ENCODE assay signal across 11 cellular contexts in the genomic region with DNA sequence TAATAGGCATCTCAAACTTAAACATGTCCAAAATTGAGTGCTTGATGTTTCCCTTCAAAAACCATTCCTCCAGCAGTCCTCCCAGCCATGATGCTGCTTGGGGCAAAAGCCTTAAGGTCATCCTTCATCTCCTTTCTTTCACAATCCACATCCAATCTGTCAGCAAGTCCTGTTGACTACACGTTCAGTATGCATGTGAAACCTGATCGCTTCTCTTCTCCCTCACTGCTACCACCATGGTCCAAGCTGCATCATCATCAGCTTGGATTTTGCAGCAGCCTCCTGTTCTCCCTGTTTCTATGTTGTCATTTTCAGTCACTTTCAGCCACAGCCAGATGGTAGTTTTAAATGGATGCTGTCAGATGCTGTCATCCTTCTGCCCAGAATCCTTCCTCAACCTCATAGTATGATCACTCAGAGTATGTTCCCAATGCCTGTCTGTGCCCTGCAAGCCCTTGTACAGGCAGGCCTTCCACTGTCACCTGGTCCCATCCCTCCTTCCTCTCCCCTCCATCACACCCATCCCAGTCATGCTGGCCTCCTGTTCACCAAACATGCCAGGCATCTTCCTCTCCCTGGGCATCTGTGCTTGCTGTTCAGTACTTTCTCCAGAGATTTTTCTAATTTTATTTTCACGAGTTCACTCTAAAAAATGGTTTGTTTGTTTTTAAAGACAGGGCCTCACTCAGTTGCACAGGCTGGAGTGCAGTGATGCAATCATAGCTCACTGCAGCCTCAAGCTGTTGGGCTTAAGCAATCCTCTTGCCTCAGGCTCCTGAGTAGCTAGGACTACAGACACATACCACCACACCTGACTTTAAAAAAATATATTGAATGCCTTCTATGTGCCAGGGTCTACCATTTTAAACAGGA.
DNase-seq lines count a peak whose midpoint lies in the region; ATAC-seq lines count a peak whose summit lies in the region.
"Had no signal": no experiment of that assay in that cellular context is flagged by ENCODE, and none has a peak within 500 bp of the region (broad histone marks: within the 10 kb centered on the region; RNA-seq: fewer than 3 reads in every experiment).

No MANE protein-coding gene starts in this region.

- H3K36me3 Mint-ChIP-seq in CD8-positive, alpha-beta memory T cell, result no peaks in the 10 kb centered on the region

- POLR2A ChIA-PET in CD8-positive, alpha-beta memory T cell (lab: Charles Lee), result no interaction called here

- no peak overlapping the region for H3K4ac ChIP-seq in mesendoderm (ENCODE audit: low read depth, low read length)

- no peak overlapping the region for H3K23ac ChIP-seq in mesendoderm (ENCODE audit: low read length)

- H4K8ac ChIP-seq in mesendoderm (ENCODE audit: low read depth, low read length), result no peak overlapping the region

- no peak for ATAC-seq in HG03342 (IDR thresholded peaks at IDR 0.05; ENCODE audit: unreplicated experiment)
- ATAC-seq: activated CD8-positive, alpha-beta T cell treated with anti-CD3 and anti-CD28 coated beads for 36 hours had no signal

- no CpG with 5 or more reads among the region's 3 CpGs for WGBS in mesendoderm (ENCODE audit: extremely low coverage, insufficient coverage, low lambda C conversion rate)

- no peaks in the 10 kb centered on the region for H3K4me1 Mint-ChIP-seq in CD8-positive, alpha-beta memory T cell

- CTCF ChIA-PET in CD8-positive, alpha-beta memory T cell (lab: Charles Lee), result interaction anchor here (1.5 kb wide), 1 partner anchor 11 kb away, joined by 3 read pairs; no protein-coding TSS in a partner anchor

- H3K79me1 ChIP-seq in mesendoderm (ENCODE audit: low read length), result no peaks in the 10 kb centered on the region

- peak overlapping the region; percentile 75 for H3K27ac ChIP-seq in cingulate gyrus (ENCODE audit: low read depth, low read length)
- H3K27ac ChIP-seq in mucosa of rectum (ENCODE audit: low read depth in 2 of 2, low read length in 2 of 2), result peak overlapping the region; percentile 26 to 38
- H3K27ac ChIP-seq in mesendoderm (ENCODE audit: low read depth, low read length), result no peak overlapping the region
- H3K27ac ChIP-seq in CD8-positive, alpha-beta memory T cell (ENCODE audit: low read depth, low read length), result no peak overlapping the region
- H3K27ac ChIP-seq: SJCRH30 had no signal

- H3K56ac ChIP-seq in mesendoderm (ENCODE audit: low read length), result no peak overlapping the region

- no peak overlapping the region for H2BK15ac ChIP-seq in mesendoderm (replicated peaks; ENCODE audit: low read depth)

- H3K4me1 ChIP-seq in mucosa of rectum (ENCODE audit: control insufficient read depth in 2 of 2, insufficient read depth in 2 of 2, low read length in 2 of 2) (peaks cover 14 to 30% of the 10 kb centered on the region in 2 donors), mesendoderm (ENCODE audit: control insufficient read depth, low read depth, low read length) (no peaks in the 10 kb centered on the region)
- H3K4me1 ChIP-seq in CD8-positive, alpha-beta memory T cell (ENCODE audit: insufficient read depth, low read length), result no peaks in the 10 kb centered on the region
- H3K4me1 ChIP-seq: SJCRH30 had no signal

- H2BK120ac ChIP-seq in mesendoderm (ENCODE audit: low read depth, low read length), result no peak overlapping the region

- H3K4me3 ChIP-seq in mucosa of rectum (ENCODE audit: low read length in 2 of 2) (no peak overlapping the region), mesendoderm (ENCODE audit: low read length) (no peak overlapping the region)
- H3K4me3 ChIP-seq in CD8-positive, alpha-beta memory T cell (ENCODE audit: low read length), result no peak overlapping the region
- H3K4me3 ChIP-seq: SJCRH30 had no signal

- H3K9ac ChIP-seq in mucosa of rectum (ENCODE audit: low read depth in 1 of 2, low read length in 2 of 2), result no peak overlapping the region
- no peak overlapping the region for H3K9ac ChIP-seq in mesendoderm (ENCODE audit: low read length)

- no peaks in the 10 kb centered on the region for H3K9me3 Mint-ChIP-seq in CD8-positive, alpha-beta memory T cell
- H3K9me3 Mint-ChIP-seq: activated CD8-positive, alpha-beta T cell treated with anti-CD3 and anti-CD28 coated beads for 36 hours had no signal

- no peaks in the 10 kb centered on the region for H3K36me3 ChIP-seq in mucosa of rectum (ENCODE audit: control insufficient read depth in 2 of 2, insufficient read depth in 2 of 2, low read length in 2 of 2)
- no peaks in the 10 kb centered on the region for H3K36me3 ChIP-seq in mesendoderm (ENCODE audit: control insufficient read depth, insufficient read depth, low read length)
- H3K36me3 ChIP-seq in CD8-positive, alpha-beta memory T cell (ENCODE audit: insufficient read depth, low read length), result no peaks in the 10 kb centered on the region
- H3K36me3 ChIP-seq: SJCRH30 had no signal

- no peak overlapping the region for H3K4me2 ChIP-seq in mesendoderm (ENCODE audit: low read length)

- no peak overlapping the region for H3K27ac Mint-ChIP-seq in CD8-positive, alpha-beta memory T cell
- H3K27ac Mint-ChIP-seq: activated CD8-positive, alpha-beta T cell treated with anti-CD3 and anti-CD28 coated beads for 36 hours had no signal

- no peak overlapping the region for H3K18ac ChIP-seq in mesendoderm (ENCODE audit: low read length)

- H3K27me3 Mint-ChIP-seq in CD8-positive, alpha-beta memory T cell, result peaks cover 0 to 2% of the 10 kb centered on the region in 2 donors

- no peak overlapping the region for H3K4me3 Mint-ChIP-seq in CD8-positive, alpha-beta memory T cell
- H3K4me3 Mint-ChIP-seq: activated CD8-positive, alpha-beta T cell treated with anti-CD3 and anti-CD28 coated beads for 36 hours had no signal

- H3K27me3 ChIP-seq in mucosa of rectum (ENCODE audit: control insufficient read depth in 2 of 2, insufficient read depth in 2 of 2, low read length in 2 of 2) (no peaks in the 10 kb centered on the region), mesendoderm (ENCODE audit: insufficient read depth, low read length, poor library complexity) (no peaks in the 10 kb centered on the region)
- no peaks in the 10 kb centered on the region for H3K27me3 ChIP-seq in CD8-positive, alpha-beta memory T cell (ENCODE audit: insufficient read depth, low read length, poor library complexity, severe bottlenecking)
- H3K27me3 ChIP-seq: SJCRH30 had no signal

- peak; percentile 17 for DNase-seq in ELF-1 (ENCODE audit: low read depth, low spot score)
- peak; percentile 92 for DNase-seq in NCI-H1694 treated with DMSO at 0.1 percent for 48 hours (lab: John Stamatoyannopoulos, UW)
- no peak for DNase-seq in mesendoderm
- no peak for DNase-seq in CD8-positive, alpha-beta memory T cell
- no peak for DNase-seq in NCI-H2196 treated with DMSO at 0.1 percent for 48 hours (lab: John Stamatoyannopoulos, UW; ENCODE audit: unreplicated experiment)
- DNase-seq: activated CD8-positive, alpha-beta T cell treated with anti-CD3 and anti-CD28 coated beads for 36 hours; hippocampal formation; SJCRH30 had no signal

- no peak overlapping the region for H2BK5ac ChIP-seq in mesendoderm (ENCODE audit: low read length)

- H4K5ac ChIP-seq in mesendoderm (ENCODE audit: low read length), result no peak overlapping the region

- H3K79me2 ChIP-seq in mesendoderm (ENCODE audit: control insufficient read depth, insufficient read depth, low read length), result no peaks in the 10 kb centered on the region

- H2AK5ac ChIP-seq in mesendoderm (ENCODE audit: low read length), result no peak overlapping the region

- no peaks in the 10 kb centered on the region for H3K9me3 ChIP-seq in mucosa of rectum (ENCODE audit: control insufficient read depth in 2 of 2, low read length in 2 of 2)
- H3K9me3 ChIP-seq in CD8-positive, alpha-beta memory T cell (ENCODE audit: low read length), result no peaks in the 10 kb centered on the region
- H3K9me3 ChIP-seq: SJCRH30 had no signal

Comparison
In these comparisons a context has a peak if more than half of its experiments do, and no peak if none do; other contexts are left out.
1. DNase-seq: peak in ELF-1 (single experiment) and NCI-H1694 treated with DMSO at 0.1 percent for 48 hours (single experiment); none in mesendoderm (single experiment), CD8-positive, alpha-beta memory T cell (0 of 5) and NCI-H2196 treated with DMSO at 0.1 percent for 48 hours (single experiment).
2. H3K27ac ChIP-seq: peak in cingulate gyrus (single experiment) and mucosa of rectum (2 of 2); none in mesendoderm (single experiment) and CD8-positive, alpha-beta memory T cell (single experiment).